23 cellular contexts compared by ENCODE assay signal in the genomic region with DNA sequence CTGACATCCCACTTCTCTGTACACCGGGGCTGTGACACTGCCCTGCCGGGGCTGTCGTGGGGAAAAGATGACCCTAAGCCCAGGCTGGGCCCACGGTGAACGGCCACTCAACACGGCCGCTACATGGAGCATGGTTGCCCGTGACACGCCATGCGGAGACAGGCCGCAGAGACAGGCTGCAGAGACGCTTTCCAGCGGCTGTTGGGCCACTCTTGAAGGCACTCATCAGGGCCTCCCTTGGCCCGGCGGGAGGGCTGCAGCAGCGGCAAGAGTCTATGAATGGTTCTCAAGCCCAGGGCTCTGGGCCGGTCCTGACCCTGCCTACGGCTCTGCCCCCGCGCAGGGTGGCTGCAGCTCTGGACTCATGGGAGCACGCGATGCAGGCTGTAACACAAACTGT.
"Had no signal": no experiment of that assay in that cellular context is flagged by ENCODE, and none has a peak within 500 bp of the region (broad histone marks: within the 10 kb centered on the region; RNA-seq: fewer than 3 reads in every experiment).

No MANE protein-coding gene starts in this region.

- H3K27me3 ChIP-seq: gastroesophageal sphincter, pancreas, right lobe of liver, stomach, transverse colon, vagina had no signal

- H3K27ac Mint-ChIP-seq: activated B cell treated with CpG ODN at 0.5 μM for 24 hours; activated CD4-positive, alpha-beta T cell treated with anti-CD3 and anti-CD28 coated beads for 36 hours; activated naive CD8-positive, alpha-beta T cell treated with anti-CD3 and anti-CD28 coated beads for 36 hours; naive B cell; stimulated activated memory B cell treated with anti-CD40 and anti-IgM and Interleukin-4, amounts not matched to agents 10 μg/mL and 1 μg/mL and 100 μg/mL, for 72 hours had no signal

- H3K9me3 Mint-ChIP-seq: activated B cell treated with CpG ODN at 0.5 μM for 24 hours; activated naive CD8-positive, alpha-beta T cell treated with anti-CD3 and anti-CD28 coated beads for 36 hours; activated T-cell treated with anti-CD3 and anti-CD28 coated beads, Interleukin-2, amount 50 U/mL, for 4 hours; naive B cell; stimulated activated memory B cell treated with anti-CD40 and anti-IgM and Interleukin-4, amounts not matched to agents 10 μg/mL and 1 μg/mL and 100 μg/mL, for 72 hours had no signal

- H3K4me3 ChIP-seq: gastroesophageal sphincter, lung, pancreas, right lobe of liver, stomach, transverse colon, vagina had no signal

- DNase-seq: activated B cell treated with CpG ODN at 0.5 μM for 24 hours; activated CD4-positive, alpha-beta T cell treated with anti-CD3 and anti-CD28 coated beads for 36 hours; activated CD4-positive, alpha-beta T cell treated with anti-CD3 and anti-CD28 coated beads, Interleukin-2, amount 50 U/mL, for 4 hours; activated CD8-positive, alpha-beta memory T cell treated with anti-CD3 and anti-CD28 coated beads for 24 hours; activated CD8-positive, alpha-beta memory T cell treated with anti-CD3 and anti-CD28 coated beads, Interleukin-2, amount 50 U/mL, for 4 hours; activated naive CD4-positive, alpha-beta T cell treated with Interleukin-2 at 50 U/mL for 16 hours; activated naive CD8-positive, alpha-beta T cell treated with anti-CD3 and anti-CD28 coated beads for 36 hours; activated T-cell treated with anti-CD3 and anti-CD28 coated beads, Interleukin-2, amount 50 U/mL, for 4 hours; amniotic stem cell; head of caudate nucleus; kidney; naive B cell; right lobe of liver; small intestine; stomach; T-helper 9 cell; transverse colon had no signal

- H3K4me1 ChIP-seq: gastroesophageal sphincter, pancreas, right lobe of liver, stomach, transverse colon had no signal

- H3K27me3 Mint-ChIP-seq: activated B cell treated with CpG ODN at 0.5 μM for 24 hours; activated CD4-positive, alpha-beta T cell treated with anti-CD3 and anti-CD28 coated beads for 36 hours; activated naive CD8-positive, alpha-beta T cell treated with anti-CD3 and anti-CD28 coated beads for 36 hours; naive B cell had no signal

- H3K36me3 Mint-ChIP-seq: naive B cell had no signal

- H3K36me3 ChIP-seq: pancreas, right lobe of liver, transverse colon, vagina had no signal

- ATAC-seq: activated CD4-positive, alpha-beta T cell treated with anti-CD3 and anti-CD28 coated beads for 36 hours; activated T-cell treated with anti-CD3 and anti-CD28 coated beads, Interleukin-2, amount 50 U/mL, for 4 hours; gastroesophageal sphincter; pancreas; stimulated activated memory B cell treated with anti-CD40 and anti-IgM and Interleukin-4, amounts not matched to agents 10 μg/mL and 1 μg/mL and 100 μg/mL, for 72 hours had no signal

- H3K4me1 Mint-ChIP-seq: activated B cell treated with CpG ODN at 0.5 μM for 24 hours; activated CD4-positive, alpha-beta T cell treated with anti-CD3 and anti-CD28 coated beads for 36 hours; activated naive CD8-positive, alpha-beta T cell treated with anti-CD3 and anti-CD28 coated beads for 36 hours; stimulated activated memory B cell treated with anti-CD40 and anti-IgM and Interleukin-4, amounts not matched to agents 10 μg/mL and 1 μg/mL and 100 μg/mL, for 72 hours had no signal

- H3K4me3 Mint-ChIP-seq: activated B cell treated with CpG ODN at 0.5 μM for 24 hours; activated CD4-positive, alpha-beta T cell treated with anti-CD3 and anti-CD28 coated beads for 36 hours; activated naive CD8-positive, alpha-beta T cell treated with anti-CD3 and anti-CD28 coated beads for 36 hours; activated T-cell treated with anti-CD3 and anti-CD28 coated beads, Interleukin-2, amount 50 U/mL, for 4 hours; naive B cell; stimulated activated memory B cell treated with anti-CD40 and anti-IgM and Interleukin-4, amounts not matched to agents 10 μg/mL and 1 μg/mL and 100 μg/mL, for 72 hours had no signal

- H3K9me3 ChIP-seq: gastroesophageal sphincter, pancreas, right lobe of liver, stomach, transverse colon, vagina had no signal

- H3K27ac ChIP-seq: epithelial cell of prostate, gastroesophageal sphincter, pancreas, right lobe of liver, stomach, transverse colon, vagina had no signal
